In genomic region chr18:53682796-53683195, GRCh38 we compare ENCODE assay signal across 31 cellular contexts.
"Had no signal": no experiment of that assay in that cellular context is flagged by ENCODE, and none has a peak within 500 bp of the region (broad histone marks: within the 10 kb centered on the region; RNA-seq: fewer than 3 reads in every experiment).

No MANE protein-coding gene starts in this region.

- H3K9me3 Mint-ChIP-seq: activated T-helper 1 cell treated with anti-CD3 and anti-CD28 coated beads, Interleukin-12 subunit alpha, Interleukin-12 subunit beta, Interleukin-2, Interleukin-4 antibody, amounts not matched to agents 30 ng/mL and 10 ng/mL and 1 ng/mL, durations not matched to agents 14 hours and 24 hours and 36 hours had no signal

- H3K27ac Mint-ChIP-seq: activated CD8-positive, alpha-beta T cell treated with anti-CD3 and anti-CD28 coated beads, Interleukin-2, amount 10 ng/mL, durations not matched to agents 7 days and 5 days; activated naive CD4-positive, alpha-beta T cell treated with anti-CD3 and anti-CD28 coated beads, Interleukin-2, amount 50 U/mL, for 72 hours; activated naive CD8-positive, alpha-beta T cell treated with anti-CD3 and anti-CD28 coated beads, Interleukin-2, amount 50 U/mL, for 24 hours; activated T-cell treated with anti-CD3 and anti-CD28 coated beads, Interleukin-2, amount 50 U/mL, for 24 hours; activated T-helper 1 cell treated with anti-CD3 and anti-CD28 coated beads, Interleukin-12 subunit alpha, Interleukin-12 subunit beta, Interleukin-2, Interleukin-4 antibody, amounts not matched to agents 30 ng/mL and 10 ng/mL and 1 ng/mL, durations not matched to agents 14 hours and 24 hours and 36 hours; T-cell had no signal

- DNase-seq: activated CD4-positive, alpha-beta T cell treated with anti-CD3 and anti-CD28 coated beads, Interleukin-2, amount 50 U/mL, for 1 hour; activated CD4-positive, CD25-positive, alpha-beta regulatory T cell; activated CD8-positive, alpha-beta memory T cell treated with anti-CD3 and anti-CD28 coated beads, Interleukin-2, amount 50 U/mL, for 48 hours; activated CD8-positive, alpha-beta T cell treated with anti-CD3 and anti-CD28 coated beads, Interleukin-2, amount 10 ng/mL, durations not matched to agents 7 days and 5 days; activated effector memory CD4-positive, alpha-beta T cell treated with Interleukin-2 at 50 U/mL for 16 hours; activated naive CD4-positive, alpha-beta T cell treated with Interleukin-2 at 50 U/mL for 16 hours; activated naive CD8-positive, alpha-beta T cell treated with anti-CD3 and anti-CD28 coated beads, Interleukin-2, amount 50 U/mL, for 24 hours; activated T-cell treated with anti-CD3 and anti-CD28 coated beads, Interleukin-2, amount 50 U/mL, for 24 hours; amniotic stem cell; body of pancreas; central memory CD4-positive, alpha-beta T cell; KG1; NCI-H1048; NCI-H146; NCI-H187 treated with DMSO at 0.1 percent for 48 hours; NCI-H2081 treated with DMSO at 0.1 percent for 48 hours; NCI-H446; NCI-H524; NCI-H774; NK-92 treated with Interleukin-12 subunit alpha and Interleukin-12 subunit beta, amount 100 ng/mL, for 24 hours; OCI-M1; RPMI8226; T-cell; T-helper 2 cell; T1000 had no signal

- H3K4me1 ChIP-seq: ascending aorta, body of pancreas had no signal

- H3K4me3 Mint-ChIP-seq: activated CD8-positive, alpha-beta T cell treated with anti-CD3 and anti-CD28 coated beads, Interleukin-2, amount 10 ng/mL, durations not matched to agents 7 days and 5 days; activated naive CD8-positive, alpha-beta T cell treated with anti-CD3 and anti-CD28 coated beads, Interleukin-2, amount 50 U/mL, for 24 hours; activated T-cell treated with anti-CD3 and anti-CD28 coated beads, Interleukin-2, amount 50 U/mL, for 24 hours; activated T-helper 1 cell treated with anti-CD3 and anti-CD28 coated beads, Interleukin-12 subunit alpha, Interleukin-12 subunit beta, Interleukin-2, Interleukin-4 antibody, amounts not matched to agents 30 ng/mL and 10 ng/mL and 1 ng/mL, durations not matched to agents 14 hours and 24 hours and 36 hours; T-cell had no signal

- H3K9me3 ChIP-seq: ascending aorta, body of pancreas had no signal

- H3K27me3 ChIP-seq: ascending aorta had no signal

- H3K4me1 Mint-ChIP-seq: activated naive CD8-positive, alpha-beta T cell treated with anti-CD3 and anti-CD28 coated beads, Interleukin-2, amount 50 U/mL, for 24 hours; T-cell had no signal

- ATAC-seq: activated CD8-positive, alpha-beta T cell treated with anti-CD3 and anti-CD28 coated beads, Interleukin-2, amount 10 ng/mL, durations not matched to agents 7 days and 5 days; activated naive CD4-positive, alpha-beta T cell treated with anti-CD3 and anti-CD28 coated beads, Interleukin-2, amount 50 U/mL, for 72 hours; activated naive CD8-positive, alpha-beta T cell treated with anti-CD3 and anti-CD28 coated beads, Interleukin-2, amount 50 U/mL, for 24 hours; body of pancreas; Panc1; Right ventricle myocardium inferior; T-cell had no signal

- H3K27ac ChIP-seq: ascending aorta, body of pancreas, SK-N-MC had no signal

- H3K27me3 Mint-ChIP-seq: activated naive CD8-positive, alpha-beta T cell treated with anti-CD3 and anti-CD28 coated beads, Interleukin-2, amount 50 U/mL, for 24 hours; activated T-cell treated with anti-CD3 and anti-CD28 coated beads, Interleukin-2, amount 50 U/mL, for 24 hours; T-cell had no signal

- H3K36me3 Mint-ChIP-seq: activated naive CD4-positive, alpha-beta T cell treated with anti-CD3 and anti-CD28 coated beads, Interleukin-2, amount 50 U/mL, for 72 hours; T-cell had no signal
